In the genomic region with DNA sequence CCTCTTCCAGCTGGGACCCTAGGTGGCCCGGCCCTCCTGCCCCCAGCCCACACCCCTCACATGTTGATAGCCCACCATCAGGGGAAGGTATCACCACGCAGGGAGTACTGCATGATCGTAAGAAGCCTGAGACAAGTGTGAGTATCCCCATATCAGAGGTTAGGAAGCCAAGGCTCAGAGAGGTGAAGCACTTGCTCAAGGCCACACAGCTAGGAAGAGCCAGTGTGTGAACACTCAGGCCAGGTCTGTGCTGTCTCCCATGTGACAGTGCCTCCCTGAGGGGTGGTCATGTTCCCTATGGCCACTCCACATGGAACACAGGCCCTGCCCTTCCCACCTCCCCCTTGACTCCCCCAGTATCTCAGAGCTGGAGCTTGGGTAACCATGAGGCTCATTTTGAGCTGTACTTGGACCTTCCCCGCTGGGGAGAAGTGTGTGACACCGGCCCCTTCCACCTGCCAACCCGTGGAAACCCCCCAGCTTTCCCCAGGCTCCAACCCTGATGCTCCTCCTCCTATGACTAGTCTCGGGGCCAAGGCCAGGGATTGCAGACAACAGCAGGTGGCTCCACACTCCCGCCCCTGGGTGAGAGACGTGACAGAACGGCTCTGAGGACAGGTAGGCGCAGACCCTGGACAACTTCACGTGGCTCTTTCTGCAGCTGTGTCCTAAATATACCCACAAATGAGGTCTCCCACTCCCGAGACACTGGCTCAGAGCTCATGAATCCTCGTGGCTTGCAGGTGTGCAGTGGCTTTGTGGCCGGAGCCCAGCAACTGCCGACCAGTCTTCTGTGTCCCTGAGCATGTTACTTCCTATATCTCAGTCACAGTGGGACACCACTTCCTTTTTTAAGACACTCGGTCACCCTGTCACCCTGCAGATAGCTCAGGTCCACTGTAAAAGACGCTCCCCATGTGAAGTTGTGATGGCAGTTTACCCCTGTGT, we compare ENCODE assay signal across 8 cellular contexts. TPM values are rescaled to one million over a fixed set of nuclear protein-coding genes. Genes with fewer than 3 reads are reported as not detected.
DNase-seq lines count a peak whose midpoint lies in the region; ATAC-seq, FAIRE-seq and TF ChIP-seq lines count a peak whose summit lies in the region.

No MANE protein-coding gene starts in this region.

- POLR2A ChIA-PET in activated B cell treated with CpG ODN at 0.5 μM for 24 hours (lab: Charles Lee): interaction anchor here (0.6 to 3.5 kb wide), 10 partner anchors 9 to 662 kb away, joined by 3 to 58 read pairs (median 5); a partner anchor contains a TSS

- peaks cover 6% of the 10 kb centered on the region for H3K36me3 Mint-ChIP-seq in activated B cell treated with CpG ODN at 0.5 μM for 24 hours (ENCODE audit: low read depth)
- H3K36me3 Mint-ChIP-seq in nephron (ENCODE audit: low read depth): peaks cover 44% of the 10 kb centered on the region

- H3K27me3 Mint-ChIP-seq in activated B cell treated with CpG ODN at 0.5 μM for 24 hours: no peaks in the 10 kb centered on the region
- H3K27me3 Mint-ChIP-seq in nephron (ENCODE audit: low read depth): no peaks in the 10 kb centered on the region

- H3K9me3 Mint-ChIP-seq in activated B cell treated with CpG ODN at 0.5 μM for 24 hours: peaks cover 4% of the 10 kb centered on the region
- no peaks in the 10 kb centered on the region for H3K9me3 Mint-ChIP-seq in nephron

- peak overlapping the region; percentile 91 for H3K27ac Mint-ChIP-seq in activated B cell treated with CpG ODN at 0.5 μM for 24 hours
- H3K27ac Mint-ChIP-seq in nephron: peak overlapping the region; percentile 58 to 74 (median 58)

- peak; percentile 29 for TF ChIP-seq CTCF in D721Med (IDR thresholded peaks at IDR 0.05; ENCODE audit: insufficient read depth, missing control alignments)
- TF ChIP-seq CTCF in activated B cell treated with CpG ODN at 0.5 μM for 24 hours (IDR thresholded peaks at IDR 0.05): no peak
- TF ChIP-seq CTCF in nephron (IDR thresholded peaks at IDR 0.05; ENCODE audit: unreplicated experiment in 3 of 3): no peak

- CTCF ChIA-PET in activated B cell treated with CpG ODN at 0.5 μM for 24 hours (lab: Charles Lee): interaction anchor here (0.7 to 8.9 kb wide), 15 partner anchors 10 to 434 kb away, joined by 3 to 117 read pairs (median 4); a partner anchor contains a TSS

- peak overlapping the region; percentile 78 for H3K4me3 Mint-ChIP-seq in activated B cell treated with CpG ODN at 0.5 μM for 24 hours
- H3K4me3 Mint-ChIP-seq in nephron: no peak overlapping the region

- ATAC-seq in HG03175 (IDR thresholded peaks at IDR 0.05; ENCODE audit: unreplicated experiment): peak; percentile 78
- peak; percentile 92 for ATAC-seq in activated B cell treated with CpG ODN at 0.5 μM for 24 hours (ENCODE audit: low read depth)

- FAIRE-seq in D721Med (lab: Jason Lieb, UNC) (no peak), GM19239 (lab: Jason Lieb, UNC) (peak; percentile 97)

- intact Hi-C loops in activated B cell treated with CpG ODN at 0.5 μM for 24 hours (cut with micrococcal nuclease): loop anchor here (1.0 to 10.0 kb wide), 5 partner anchors 56 to 541 kb away; a partner anchor contains a TSS

- no peak for DNase-seq in D721Med (ENCODE audit: insufficient read length, low spot score)
- DNase-seq in GM19239 (ENCODE audit: insufficient read length, low spot score): peak; percentile 65
- DNase-seq in activated B cell treated with CpG ODN at 0.5 μM for 24 hours: peak; percentile 66
- no peak for DNase-seq in 8988T
- DNase-seq in DMS153 treated with DMSO at 0.1 percent for 48 hours (lab: John Stamatoyannopoulos, UW; ENCODE audit: unreplicated experiment): no peak
- no peak for DNase-seq in NCI-H1105 treated with DMSO at 0.1 percent for 48 hours (lab: John Stamatoyannopoulos, UW)

- H3K4me1 Mint-ChIP-seq in activated B cell treated with CpG ODN at 0.5 μM for 24 hours (peaks cover 31% of the 10 kb centered on the region), nephron (peaks cover 53% of the 10 kb centered on the region)

RNA-seq across cellular contexts. Expression of a gene that starts 55.3 kb away (rescaled TPM):
- 36.4 and 36.7 TPM in 2 replicates for total RNA-seq in activated B cell treated with CpG ODN at 0.5 μM for 24 hours

Comparison
In these comparisons a context has a peak if more than half of its experiments do, and no peak if none do; other contexts are left out.
1. DNase-seq: peak in GM19239 (single experiment) and activated B cell treated with CpG ODN at 0.5 μM for 24 hours (single experiment); none in D721Med (single experiment), 8988T (single experiment), DMS153 treated with DMSO at 0.1 percent for 48 hours (single experiment) and NCI-H1105 treated with DMSO at 0.1 percent for 48 hours (single experiment).